9 cellular contexts compared by ENCODE assay signal in genomic region chr4:181548873-181549541, GRCh38.
A peak's percentile ranks its signal among the peaks of the same experiment; 100 is the strongest.
DNase-seq lines count a peak whose midpoint lies in the region; ATAC-seq and TF ChIP-seq lines count a peak whose summit lies in the region.
"Had no signal": no experiment of that assay in that cellular context is flagged by ENCODE, and none has a peak within 500 bp of the region (broad histone marks: within the 10 kb centered on the region; RNA-seq: fewer than 3 reads in every experiment).

No MANE protein-coding gene starts in this region.

- H3K4me3 ChIP-seq in AG04449 (ENCODE audit: low read depth, low read length): no peak overlapping the region
- no peak overlapping the region for H3K4me3 ChIP-seq in HEK293 (ENCODE audit: low read depth, low read length)
- no peak overlapping the region for H3K4me3 ChIP-seq in fibroblast of the aortic adventitia (ENCODE audit: low read depth, low read length)
- H3K4me3 ChIP-seq in HAP-1: no peak overlapping the region
- no peak overlapping the region for H3K4me3 ChIP-seq in esophagus squamous epithelium

- POLR2A ChIA-PET in AG04449 (lab: Yijun Ruan, JAX): no interaction called here
- POLR2A ChIA-PET in HEK293 (lab: Yijun Ruan, JAX): no interaction called here

- intact Hi-C loops in esophagus squamous epithelium (cut with DNase I): no loop called here

- CTCF ChIA-PET in AG04449 (lab: Yijun Ruan, JAX) (interaction anchor here (1.1 to 1.5 kb wide), 3 partner anchors 20 to 582 kb away, joined by 3 to 4 read pairs (median 3); no protein-coding TSS in a partner anchor), HEK293 (lab: Yijun Ruan, JAX) (interaction anchor here (0.6 kb wide), 1 partner anchor 33 kb away, joined by 5 read pairs; no protein-coding TSS in a partner anchor)

- H3K4me1 ChIP-seq in HEK293 (ENCODE audit: control insufficient read depth, insufficient read depth, low read length): no peaks in the 10 kb centered on the region
- no peaks in the 10 kb centered on the region for H3K4me1 ChIP-seq in HAP-1
- H3K4me1 ChIP-seq in esophagus squamous epithelium: no peaks in the 10 kb centered on the region

- no peak for ATAC-seq in GM19463 (IDR thresholded peaks at IDR 0.05; ENCODE audit: unreplicated experiment)

- H3K36me3 ChIP-seq in HEK293 (ENCODE audit: control insufficient read depth in 2 of 2, insufficient read depth in 1 of 2, low read length in 2 of 2) (no peaks in the 10 kb centered on the region), HAP-1 (replicated peaks) (no peaks in the 10 kb centered on the region), esophagus squamous epithelium (no peaks in the 10 kb centered on the region)

- in situ Hi-C loops in HAP-1 (cut with MboI; ENCODE audit: low sequenced_read_pairs): loop anchor here (25.0 kb wide), 2 partner anchors 712 to 887 kb away; no protein-coding TSS in a partner anchor

- H3K27me3 ChIP-seq in HAP-1 (ENCODE audit: low read depth): no peaks in the 10 kb centered on the region
- H3K27me3 ChIP-seq in esophagus squamous epithelium: no peaks in the 10 kb centered on the region

- DNase-seq in AG04449 (ENCODE audit: low read depth, low spot score) (peak; percentile 62), SHP77 (lab: John Stamatoyannopoulos, UW) (peak; percentile 27 to 34), fibroblast of the aortic adventitia (ENCODE audit: low read depth) (peak; percentile 87), HAP-1 (ENCODE audit: low spot score in 2 of 2) (no peak), esophagus squamous epithelium (lab: John Stamatoyannopoulos, UW) (no peak)
- no peak for DNase-seq in activated T-cell treated with anti-CD3 and anti-CD28 coated beads, Interleukin-2, amount 50 U/mL, for 48 hours
- DNase-seq: occipital lobe had no signal

- no peak overlapping the region for H3K27ac ChIP-seq in HEK293 (ENCODE audit: extremely low read depth, low read depth, low read length)
- H3K27ac ChIP-seq in esophagus squamous epithelium: no peak overlapping the region

- H3K9me3 ChIP-seq in HEK293 (ENCODE audit: control insufficient read depth, insufficient read depth, low read depth, low read length) (no peaks in the 10 kb centered on the region), HAP-1 (no peaks in the 10 kb centered on the region), esophagus squamous epithelium (no peaks in the 10 kb centered on the region)

- no peak for TF ChIP-seq POLR2A in esophagus squamous epithelium (IDR thresholded peaks at IDR 0.05)

- WGBS in esophagus squamous epithelium, 2 donors: 43 to 49% methylated on average over 9 of the region's 9 CpGs

- TF ChIP-seq CTCF in AG04449 (IDR thresholded peaks at IDR 0.05; ENCODE audit: insufficient read depth, low read length, missing control alignments) (no peak), HEK293 (tag by site-specific recombination; IDR thresholded peaks at IDR 0.05) (no peak), fibroblast of the aortic adventitia (IDR thresholded peaks at IDR 0.05; ENCODE audit: insufficient read depth, low read length) (no peak), esophagus squamous epithelium (IDR thresholded peaks at IDR 0.05) (no peak)

TF ChIP-seq in HEK293, 187 proteins besides CTCF, POLR2A, EP300 and RAD21 (continues in another document):
- no peak for TF ChIP-seq ZNF19 (tag by site-specific recombination; IDR thresholded peaks at IDR 0.05; ENCODE audit: low read depth)
- TF ChIP-seq GLI4 (tag by site-specific recombination; IDR thresholded peaks at IDR 0.05): no peak
- TF ChIP-seq GLIS1 (tag by site-specific recombination; IDR thresholded peaks at IDR 0.05): no peak
- TF ChIP-seq ZNF133 (tag by site-specific recombination; IDR thresholded peaks at IDR 0.05): no peak
- TF ChIP-seq BCL11A (tag by site-specific recombination; IDR thresholded peaks at IDR 0.05; ENCODE audit: low read depth): no peak
- no peak for TF ChIP-seq PATZ1 (tag by site-specific recombination; IDR thresholded peaks at IDR 0.05)
- peak; percentile 87 for TF ChIP-seq ZNF600 (tag by site-specific recombination; IDR thresholded peaks at IDR 0.05)
- TF ChIP-seq ZNF146 (tag by site-specific recombination; IDR thresholded peaks at IDR 0.05): no peak
- peak; percentile 88 for TF ChIP-seq ZNF629 (tag by site-specific recombination; IDR thresholded peaks at IDR 0.05)
- no peak for TF ChIP-seq MZF1 (tag by site-specific recombination; IDR thresholded peaks at IDR 0.05; ENCODE audit: borderline replicate concordance)
- peak; percentile 71 for TF ChIP-seq ZXDB (tag by site-specific recombination; IDR thresholded peaks at IDR 0.05)
- TF ChIP-seq ZNF148 (tag by site-specific recombination; IDR thresholded peaks at IDR 0.05; ENCODE audit: borderline replicate concordance): no peak
- TF ChIP-seq, protein P1, sequence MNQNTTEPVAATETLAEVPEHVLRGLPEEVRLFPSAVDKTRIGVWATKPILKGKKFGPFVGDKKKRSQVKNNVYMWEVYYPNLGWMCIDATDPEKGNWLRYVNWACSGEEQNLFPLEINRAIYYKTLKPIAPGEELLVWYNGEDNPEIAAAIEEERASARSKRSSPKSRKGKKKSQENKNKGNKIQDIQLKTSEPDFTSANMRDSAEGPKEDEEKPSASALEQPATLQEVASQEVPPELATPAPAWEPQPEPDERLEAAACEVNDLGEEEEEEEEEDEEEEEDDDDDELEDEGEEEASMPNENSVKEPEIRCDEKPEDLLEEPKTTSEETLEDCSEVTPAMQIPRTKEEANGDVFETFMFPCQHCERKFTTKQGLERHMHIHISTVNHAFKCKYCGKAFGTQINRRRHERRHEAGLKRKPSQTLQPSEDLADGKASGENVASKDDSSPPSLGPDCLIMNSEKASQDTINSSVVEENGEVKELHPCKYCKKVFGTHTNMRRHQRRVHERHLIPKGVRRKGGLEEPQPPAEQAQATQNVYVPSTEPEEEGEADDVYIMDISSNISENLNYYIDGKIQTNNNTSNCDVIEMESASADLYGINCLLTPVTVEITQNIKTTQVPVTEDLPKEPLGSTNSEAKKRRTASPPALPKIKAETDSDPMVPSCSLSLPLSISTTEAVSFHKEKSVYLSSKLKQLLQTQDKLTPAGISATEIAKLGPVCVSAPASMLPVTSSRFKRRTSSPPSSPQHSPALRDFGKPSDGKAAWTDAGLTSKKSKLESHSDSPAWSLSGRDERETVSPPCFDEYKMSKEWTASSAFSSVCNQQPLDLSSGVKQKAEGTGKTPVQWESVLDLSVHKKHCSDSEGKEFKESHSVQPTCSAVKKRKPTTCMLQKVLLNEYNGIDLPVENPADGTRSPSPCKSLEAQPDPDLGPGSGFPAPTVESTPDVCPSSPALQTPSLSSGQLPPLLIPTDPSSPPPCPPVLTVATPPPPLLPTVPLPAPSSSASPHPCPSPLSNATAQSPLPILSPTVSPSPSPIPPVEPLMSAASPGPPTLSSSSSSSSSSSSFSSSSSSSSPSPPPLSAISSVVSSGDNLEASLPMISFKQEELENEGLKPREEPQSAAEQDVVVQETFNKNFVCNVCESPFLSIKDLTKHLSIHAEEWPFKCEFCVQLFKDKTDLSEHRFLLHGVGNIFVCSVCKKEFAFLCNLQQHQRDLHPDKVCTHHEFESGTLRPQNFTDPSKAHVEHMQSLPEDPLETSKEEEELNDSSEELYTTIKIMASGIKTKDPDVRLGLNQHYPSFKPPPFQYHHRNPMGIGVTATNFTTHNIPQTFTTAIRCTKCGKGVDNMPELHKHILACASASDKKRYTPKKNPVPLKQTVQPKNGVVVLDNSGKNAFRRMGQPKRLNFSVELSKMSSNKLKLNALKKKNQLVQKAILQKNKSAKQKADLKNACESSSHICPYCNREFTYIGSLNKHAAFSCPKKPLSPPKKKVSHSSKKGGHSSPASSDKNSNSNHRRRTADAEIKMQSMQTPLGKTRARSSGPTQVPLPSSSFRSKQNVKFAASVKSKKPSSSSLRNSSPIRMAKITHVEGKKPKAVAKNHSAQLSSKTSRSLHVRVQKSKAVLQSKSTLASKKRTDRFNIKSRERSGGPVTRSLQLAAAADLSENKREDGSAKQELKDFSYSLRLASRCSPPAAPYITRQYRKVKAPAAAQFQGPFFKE (tag by site-specific recombination; IDR thresholded peaks at IDR 0.05; ENCODE audit: borderline replicate concordance): no peak
- TF ChIP-seq ZNF24 (tag by site-specific recombination; IDR thresholded peaks at IDR 0.05): peak; percentile 45; the same call in 1 of the 2 replicates
- TF ChIP-seq ZEB2 (tag by site-specific recombination; IDR thresholded peaks at IDR 0.05): peak; percentile 78
- no peak for TF ChIP-seq ZNF510 (tag by site-specific recombination; IDR thresholded peaks at IDR 0.05; ENCODE audit: insufficient replicate concordance)

Comparison
In these comparisons a context has a peak if more than half of its experiments do, and no peak if none do; other contexts are left out.
1. DNase-seq: peak in AG04449 (single experiment), SHP77 (2 of 2) and fibroblast of the aortic adventitia (single experiment); none in activated T-cell treated with anti-CD3 and anti-CD28 coated beads, Interleukin-2, amount 50 U/mL, for 48 hours (0 of 2), HAP-1 (0 of 2) and esophagus squamous epithelium (single experiment).